In the genomic region with DNA sequence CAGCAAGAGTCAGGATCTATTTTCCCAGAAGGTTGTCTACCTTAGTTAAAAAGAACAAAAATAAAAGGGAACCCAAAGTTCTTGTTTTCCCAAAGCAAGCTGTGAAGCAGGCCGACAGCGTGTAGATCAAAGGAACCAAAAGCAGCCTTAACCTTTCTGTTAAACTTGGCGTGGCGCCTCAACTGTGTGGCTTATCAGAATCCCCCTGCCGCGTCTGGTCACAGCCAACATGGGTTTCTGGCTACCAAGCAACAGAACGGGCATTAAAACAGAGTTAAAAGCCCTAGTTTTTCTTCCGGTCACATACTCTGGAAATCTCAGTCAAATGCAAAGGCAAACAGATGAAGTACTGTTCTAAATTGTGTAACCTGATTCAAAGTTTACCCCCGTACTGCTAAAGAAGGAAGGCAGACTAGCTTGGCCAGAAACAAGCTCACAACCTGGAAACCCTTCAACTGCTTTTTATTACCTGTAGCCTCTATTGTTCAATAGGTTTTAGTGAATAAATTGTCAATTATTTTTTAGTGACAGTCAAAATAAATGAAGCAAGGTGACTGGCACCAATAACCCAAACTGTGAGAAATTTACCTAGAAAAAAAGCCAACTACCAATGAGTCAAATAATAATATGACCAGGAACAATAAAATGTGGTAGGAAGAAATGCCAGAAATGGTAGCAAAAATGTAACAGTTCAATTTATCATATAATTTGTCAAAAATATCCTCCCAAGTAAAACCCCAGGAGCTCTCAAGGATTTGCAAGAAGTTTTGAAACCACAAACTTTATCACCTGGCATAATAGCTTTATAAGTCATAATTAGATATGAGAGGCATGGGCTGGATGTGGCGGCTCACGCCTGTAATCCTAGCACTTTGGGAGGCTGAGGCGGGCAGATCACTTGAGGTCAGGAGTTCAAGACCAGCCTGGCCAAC, we compare ENCODE assay signal across 2 cellular contexts.
TF ChIP-seq lines count a peak whose summit lies in the region.

No MANE protein-coding gene starts in this region.

TF ChIP-seq in GM23338, 12 proteins besides CTCF, POLR2A, EP300 and RAD21 (continued from another document and continues in another):
- TF ChIP-seq ZNF462 (CRISPR knock-in tag; IDR thresholded peaks at IDR 0.05): no peak
- TF ChIP-seq JUNB (IDR thresholded peaks at IDR 0.05; ENCODE audit: unreplicated experiment): no peak
- no peak for TF ChIP-seq REST (IDR thresholded peaks at IDR 0.05; ENCODE audit: unreplicated experiment)
- TF ChIP-seq POLR2AphosphoS5 (IDR thresholded peaks at IDR 0.05; ENCODE audit: low read depth): no peak
- no peak for TF ChIP-seq ZNF331 (CRISPR knock-in tag; IDR thresholded peaks at IDR 0.05; ENCODE audit: low read depth)
- no peak for TF ChIP-seq ZNF114 (CRISPR knock-in tag; IDR thresholded peaks at IDR 0.05)
- no peak for TF ChIP-seq CREB1 (CRISPR knock-in tag; IDR thresholded peaks at IDR 0.05; ENCODE audit: low read depth)
- no peak for TF ChIP-seq EZH2 (IDR thresholded peaks at IDR 0.05; ENCODE audit: low read depth, unreplicated experiment)
- TF ChIP-seq STAT1 (IDR thresholded peaks at IDR 0.05; ENCODE audit: unreplicated experiment): no peak
- TF ChIP-seq NANOG (IDR thresholded peaks at IDR 0.05; ENCODE audit: borderline replicate concordance): no peak

TF ChIP-seq in GM12878, 131 proteins besides CTCF, POLR2A, EP300 and RAD21 (continues in another document):
- TF ChIP-seq, protein P1, sequence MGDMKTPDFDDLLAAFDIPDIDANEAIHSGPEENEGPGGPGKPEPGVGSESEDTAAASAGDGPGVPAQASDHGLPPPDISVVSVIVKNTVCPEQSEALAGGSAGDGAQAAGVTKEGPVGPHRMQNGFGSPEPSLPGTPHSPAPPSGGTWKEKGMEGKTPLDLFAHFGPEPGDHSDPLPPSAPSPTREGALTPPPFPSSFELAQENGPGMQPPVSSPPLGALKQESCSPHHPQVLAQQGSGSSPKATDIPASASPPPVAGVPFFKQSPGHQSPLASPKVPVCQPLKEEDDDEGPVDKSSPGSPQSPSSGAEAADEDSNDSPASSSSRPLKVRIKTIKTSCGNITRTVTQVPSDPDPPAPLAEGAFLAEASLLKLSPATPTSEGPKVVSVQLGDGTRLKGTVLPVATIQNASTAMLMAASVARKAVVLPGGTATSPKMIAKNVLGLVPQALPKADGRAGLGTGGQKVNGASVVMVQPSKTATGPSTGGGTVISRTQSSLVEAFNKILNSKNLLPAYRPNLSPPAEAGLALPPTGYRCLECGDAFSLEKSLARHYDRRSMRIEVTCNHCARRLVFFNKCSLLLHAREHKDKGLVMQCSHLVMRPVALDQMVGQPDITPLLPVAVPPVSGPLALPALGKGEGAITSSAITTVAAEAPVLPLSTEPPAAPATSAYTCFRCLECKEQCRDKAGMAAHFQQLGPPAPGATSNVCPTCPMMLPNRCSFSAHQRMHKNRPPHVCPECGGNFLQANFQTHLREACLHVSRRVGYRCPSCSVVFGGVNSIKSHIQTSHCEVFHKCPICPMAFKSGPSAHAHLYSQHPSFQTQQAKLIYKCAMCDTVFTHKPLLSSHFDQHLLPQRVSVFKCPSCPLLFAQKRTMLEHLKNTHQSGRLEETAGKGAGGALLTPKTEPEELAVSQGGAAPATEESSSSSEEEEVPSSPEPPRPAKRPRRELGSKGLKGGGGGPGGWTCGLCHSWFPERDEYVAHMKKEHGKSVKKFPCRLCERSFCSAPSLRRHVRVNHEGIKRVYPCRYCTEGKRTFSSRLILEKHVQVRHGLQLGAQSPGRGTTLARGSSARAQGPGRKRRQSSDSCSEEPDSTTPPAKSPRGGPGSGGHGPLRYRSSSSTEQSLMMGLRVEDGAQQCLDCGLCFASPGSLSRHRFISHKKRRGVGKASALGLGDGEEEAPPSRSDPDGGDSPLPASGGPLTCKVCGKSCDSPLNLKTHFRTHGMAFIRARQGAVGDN (IDR thresholded peaks at IDR 0.05): 0 out of 2 replicates have a peak, but pooled peaks have one; percentile 46
- TF ChIP-seq MEF2A (IDR thresholded peaks at IDR 0.05; ENCODE audit: insufficient read depth, low read depth, low read length): 0 out of 2 replicates have a peak, but pooled peaks have one; percentile 8
- 0 out of 2 replicates have a peak, but pooled peaks have one; percentile 28 for TF ChIP-seq YY1 (IDR thresholded peaks at IDR 0.05; ENCODE audit: low read depth, low read length)
- no peak for TF ChIP-seq SUPT20H (IDR thresholded peaks at IDR 0.05; ENCODE audit: borderline replicate concordance, control insufficient read depth, low read depth, low read length)
- peak; percentile 31; the same call in 1 of the 2 replicates for TF ChIP-seq IKZF1 (conservative IDR thresholded peaks at IDR 0.05)
- no peak for TF ChIP-seq E4F1 (IDR thresholded peaks at IDR 0.05; ENCODE audit: borderline replicate concordance, partially characterized antibody)
- peak; percentile 11 for TF ChIP-seq MEF2B (IDR thresholded peaks at IDR 0.05; ENCODE audit: partially characterized antibody, poor library complexity, severe bottlenecking)
- peak; percentile 12 for TF ChIP-seq CUX1 (IDR thresholded peaks at IDR 0.05; ENCODE audit: insufficient replicate concordance, low read depth, low read length)
- no peak for TF ChIP-seq SIN3A (IDR thresholded peaks at IDR 0.05; ENCODE audit: low read depth, low read length)
- TF ChIP-seq SMAD1 (IDR thresholded peaks at IDR 0.05; ENCODE audit: low read depth, partially characterized antibody): peak; percentile 32
- peak; percentile 51 for TF ChIP-seq SKIL (IDR thresholded peaks at IDR 0.05; ENCODE audit: low read depth, poor library complexity, severe bottlenecking)
- TF ChIP-seq, protein P2, sequence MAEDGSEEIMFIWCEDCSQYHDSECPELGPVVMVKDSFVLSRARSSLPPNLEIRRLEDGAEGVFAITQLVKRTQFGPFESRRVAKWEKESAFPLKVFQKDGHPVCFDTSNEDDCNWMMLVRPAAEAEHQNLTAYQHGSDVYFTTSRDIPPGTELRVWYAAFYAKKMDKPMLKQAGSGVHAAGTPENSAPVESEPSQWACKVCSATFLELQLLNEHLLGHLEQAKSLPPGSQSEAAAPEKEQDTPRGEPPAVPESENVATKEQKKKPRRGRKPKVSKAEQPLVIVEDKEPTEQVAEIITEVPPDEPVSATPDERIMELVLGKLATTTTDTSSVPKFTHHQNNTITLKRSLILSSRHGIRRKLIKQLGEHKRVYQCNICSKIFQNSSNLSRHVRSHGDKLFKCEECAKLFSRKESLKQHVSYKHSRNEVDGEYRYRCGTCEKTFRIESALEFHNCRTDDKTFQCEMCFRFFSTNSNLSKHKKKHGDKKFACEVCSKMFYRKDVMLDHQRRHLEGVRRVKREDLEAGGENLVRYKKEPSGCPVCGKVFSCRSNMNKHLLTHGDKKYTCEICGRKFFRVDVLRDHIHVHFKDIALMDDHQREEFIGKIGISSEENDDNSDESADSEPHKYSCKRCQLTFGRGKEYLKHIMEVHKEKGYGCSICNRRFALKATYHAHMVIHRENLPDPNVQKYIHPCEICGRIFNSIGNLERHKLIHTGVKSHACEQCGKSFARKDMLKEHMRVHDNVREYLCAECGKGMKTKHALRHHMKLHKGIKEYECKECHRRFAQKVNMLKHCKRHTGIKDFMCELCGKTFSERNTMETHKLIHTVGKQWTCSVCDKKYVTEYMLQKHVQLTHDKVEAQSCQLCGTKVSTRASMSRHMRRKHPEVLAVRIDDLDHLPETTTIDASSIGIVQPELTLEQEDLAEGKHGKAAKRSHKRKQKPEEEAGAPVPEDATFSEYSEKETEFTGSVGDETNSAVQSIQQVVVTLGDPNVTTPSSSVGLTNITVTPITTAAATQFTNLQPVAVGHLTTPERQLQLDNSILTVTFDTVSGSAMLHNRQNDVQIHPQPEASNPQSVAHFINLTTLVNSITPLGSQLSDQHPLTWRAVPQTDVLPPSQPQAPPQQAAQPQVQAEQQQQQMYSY (CRISPR knock-in tag; IDR thresholded peaks at IDR 0.05): no peak
- TF ChIP-seq ATF7 (IDR thresholded peaks at IDR 0.05; ENCODE audit: low read depth): no peak
- TF ChIP-seq POLR2AphosphoS5 (IDR thresholded peaks at IDR 0.05; ENCODE audit: low read length): peak; percentile 30; the same call in 1 of the 2 replicates
- TF ChIP-seq KDM1A (IDR thresholded peaks at IDR 0.05; ENCODE audit: borderline replicate concordance): no peak
- TF ChIP-seq HDAC6 (IDR thresholded peaks at IDR 0.05; ENCODE audit: unreplicated experiment): no peak
- no peak for TF ChIP-seq SP1 (IDR thresholded peaks at IDR 0.05; ENCODE audit: low read depth, low read length)
- TF ChIP-seq ETV6 (conservative IDR thresholded peaks at IDR 0.05 in 1 of 2, IDR thresholded peaks at IDR 0.05 in 1 of 2; ENCODE audit: borderline replicate concordance in 1 of 2, low read depth in 1 of 2): no peak
- TF ChIP-seq CHD2 (IDR thresholded peaks at IDR 0.05; ENCODE audit: borderline replicate concordance, low read depth, low read length): no peak
- TF ChIP-seq, protein P3, sequence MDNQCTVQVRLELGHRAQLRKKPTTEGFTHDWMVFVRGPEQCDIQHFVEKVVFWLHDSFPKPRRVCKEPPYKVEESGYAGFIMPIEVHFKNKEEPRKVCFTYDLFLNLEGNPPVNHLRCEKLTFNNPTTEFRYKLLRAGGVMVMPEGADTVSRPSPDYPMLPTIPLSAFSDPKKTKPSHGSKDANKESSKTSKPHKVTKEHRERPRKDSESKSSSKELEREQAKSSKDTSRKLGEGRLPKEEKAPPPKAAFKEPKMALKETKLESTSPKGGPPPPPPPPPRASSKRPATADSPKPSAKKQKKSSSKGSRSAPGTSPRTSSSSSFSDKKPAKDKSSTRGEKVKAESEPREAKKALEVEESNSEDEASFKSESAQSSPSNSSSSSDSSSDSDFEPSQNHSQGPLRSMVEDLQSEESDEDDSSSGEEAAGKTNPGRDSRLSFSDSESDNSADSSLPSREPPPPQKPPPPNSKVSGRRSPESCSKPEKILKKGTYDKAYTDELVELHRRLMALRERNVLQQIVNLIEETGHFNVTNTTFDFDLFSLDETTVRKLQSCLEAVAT (IDR thresholded peaks at IDR 0.05): no peak
- TF ChIP-seq ZNF217 (IDR thresholded peaks at IDR 0.05): no peak
- no peak for TF ChIP-seq ZNF207 (IDR thresholded peaks at IDR 0.05; ENCODE audit: borderline replicate concordance)
- no peak for TF ChIP-seq NFYA (IDR thresholded peaks at IDR 0.05; ENCODE audit: borderline replicate concordance, low read depth, low read length)
- 0 out of 2 replicates have a peak, but pooled peaks have one; percentile 7 for TF ChIP-seq SPI1 (IDR thresholded peaks at IDR 0.05; ENCODE audit: borderline replicate concordance, insufficient read depth, low read depth, low read length)
